ENCODE assay signal across 1 cellular context in the genomic region with DNA sequence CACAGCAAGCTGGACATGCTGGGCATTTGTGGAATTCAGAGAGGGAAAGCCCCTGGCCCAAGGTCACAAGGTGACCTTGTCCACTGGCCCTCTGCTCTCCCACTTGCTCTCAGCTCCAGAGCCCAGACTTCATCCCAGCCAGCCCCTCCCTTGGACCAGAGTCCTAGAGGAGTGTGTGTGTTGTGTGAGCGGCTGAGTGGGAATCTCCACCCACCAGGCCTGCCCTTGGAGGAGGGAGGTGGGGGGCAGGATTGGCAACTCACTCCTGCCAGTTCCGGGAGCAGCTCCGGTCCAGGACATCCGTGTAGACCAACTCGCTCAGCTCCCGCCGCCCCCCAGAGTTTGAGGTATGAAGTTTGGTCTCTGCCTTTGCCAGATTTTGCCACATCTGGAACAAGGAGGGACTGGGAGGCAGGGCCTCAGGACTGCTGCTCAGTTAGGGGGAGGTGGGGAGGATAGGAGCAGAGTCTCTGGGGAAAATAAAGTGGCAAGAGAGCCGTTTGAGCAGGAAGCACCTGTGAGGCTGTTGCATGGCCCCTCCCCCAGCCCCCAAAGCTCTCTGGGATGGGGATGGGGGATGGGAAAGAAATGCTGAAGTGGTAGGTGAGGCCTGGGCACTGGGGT.
TF ChIP-seq lines count a peak whose summit lies in the region.

No MANE protein-coding gene starts in this region.

TF ChIP-seq in endothelial cell of umbilical vein, 7 proteins besides CTCF, POLR2A, EP300 and RAD21:
- no peak for TF ChIP-seq MAX (IDR thresholded peaks at IDR 0.05; ENCODE audit: insufficient read depth, insufficient read length)
- TF ChIP-seq POLR2AphosphoS5 (IDR thresholded peaks at IDR 0.05; ENCODE audit: insufficient read depth, low read depth, low read length) = no peak
- no peak for TF ChIP-seq FOS (IDR thresholded peaks at IDR 0.05; ENCODE audit: borderline replicate concordance, insufficient read depth, low read length)
- no peak for TF ChIP-seq EZH2 (IDR thresholded peaks at IDR 0.05; ENCODE audit: borderline replicate concordance, low read depth, low read length, severe bottlenecking)
- TF ChIP-seq JUN (IDR thresholded peaks at IDR 0.05; ENCODE audit: borderline replicate concordance, insufficient read depth, insufficient read length, low read depth) = no peak
- TF ChIP-seq MYC (IDR thresholded peaks at IDR 0.05; ENCODE audit: low read depth, low read length) = no peak
- no peak for TF ChIP-seq GATA2 (IDR thresholded peaks at IDR 0.05; ENCODE audit: insufficient read depth, insufficient read length, low read depth, low read length)
